In the genomic region with DNA sequence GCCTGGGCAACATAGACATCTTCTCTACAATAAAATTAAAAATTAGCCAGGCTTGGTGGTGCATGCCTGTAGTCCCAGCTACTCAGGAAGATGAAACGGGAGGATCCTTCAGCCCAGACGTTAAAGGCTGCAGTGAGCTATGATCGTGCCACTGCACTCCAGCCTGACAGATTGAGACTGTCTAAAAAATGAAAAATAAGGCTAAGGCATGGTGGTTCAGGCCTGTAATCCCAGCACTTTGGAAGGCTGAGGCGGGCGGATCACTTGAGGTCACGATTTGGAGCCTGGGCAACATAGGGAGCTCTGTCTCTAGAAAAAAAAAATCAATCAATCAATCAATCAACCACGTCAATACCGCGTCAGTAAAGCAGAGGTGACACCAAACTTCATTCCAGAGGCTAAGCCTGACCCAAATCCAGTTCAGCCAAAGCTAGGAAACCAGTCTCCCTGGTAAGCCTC, we compare ENCODE assay signal across 9 cellular contexts. TPM values are rescaled to one million over a fixed set of nuclear protein-coding genes. Genes with fewer than 3 reads are reported as not detected.
DNase-seq lines count a peak whose midpoint lies in the region; ATAC-seq, FAIRE-seq and TF ChIP-seq lines count a peak whose summit lies in the region.
"Had no signal": no experiment of that assay in that cellular context is flagged by ENCODE, and none has a peak within 500 bp of the region (broad histone marks: within the 10 kb centered on the region; RNA-seq: fewer than 3 reads in every experiment).

No MANE protein-coding gene starts in this region.

- intact Hi-C loops in CD4-positive, alpha-beta T cell (cut with DNase I, micrococcal nuclease) = loop anchor here (2.0 to 5.0 kb wide), 3 partner anchors 116 to 897 kb away; no protein-coding TSS in a partner anchor
- intact Hi-C loops in endothelial cell of umbilical vein (cut with micrococcal nuclease) (loop anchor here (10.0 kb wide), 2 partner anchors 383 to 893 kb away; no protein-coding TSS in a partner anchor), head of caudate nucleus (cut with DNase I) (loop anchor here (5.0 to 10.0 kb wide), 2 partner anchors 103 to 256 kb away; partner anchors contain the start of gene STK17A)

- H2AFZ ChIP-seq in Karpas-422 (ENCODE audit: low read length) (peak overlapping the region; percentile 80; the same call in 1 of the 2 replicates), endothelial cell of umbilical vein (ENCODE audit: low read depth, low read length) (peak overlapping the region; percentile 94), osteoblast (ENCODE audit: low read length) (peak overlapping the region; percentile 95)

- peak overlapping the region; percentile 58 for H3K4me2 ChIP-seq in Karpas-422 (ENCODE audit: low read depth, low read length, poor library complexity, severe bottlenecking)
- H3K4me2 ChIP-seq in endothelial cell of umbilical vein (ENCODE audit: insufficient read depth, low read length) = no peak overlapping the region
- H3K4me2 ChIP-seq in osteoblast (ENCODE audit: insufficient read depth, low read length) = peak overlapping the region; percentile 78

- ATAC-seq in CD4-positive, alpha-beta T cell (ENCODE audit: poor library complexity) = no peak

- FAIRE-seq in endothelial cell of umbilical vein (lab: Jason Lieb, UNC) (no peak), H54 (lab: Jason Lieb, UNC) (no peak)
- FAIRE-seq: pancreas had no signal

- H4K20me1 ChIP-seq in Karpas-422 (ENCODE audit: insufficient read depth, low read depth, low read length) (no peaks in the 10 kb centered on the region), endothelial cell of umbilical vein (replicated peaks; ENCODE audit: control insufficient read depth, extremely low read depth, insufficient read depth, low read length) (no peaks in the 10 kb centered on the region), osteoblast (ENCODE audit: insufficient read depth, low read length) (no peaks in the 10 kb centered on the region)

- no peaks in the 10 kb centered on the region for H3K36me3 ChIP-seq in Karpas-422 (ENCODE audit: insufficient read depth, low read length)
- H3K36me3 ChIP-seq in endothelial cell of umbilical vein (ENCODE audit: control insufficient read depth in 2 of 2, extremely low read depth in 1 of 2, insufficient read depth in 2 of 2, low read length in 2 of 2) = no peaks in the 10 kb centered on the region
- no peaks in the 10 kb centered on the region for H3K36me3 ChIP-seq in osteoblast (ENCODE audit: insufficient read depth, low read length)
- H3K36me3 ChIP-seq: pancreas had no signal

- no peaks in the 10 kb centered on the region for H3K27me3 ChIP-seq in CD4-positive, alpha-beta T cell (ENCODE audit: control insufficient read depth, insufficient read depth, low read length)
- H3K27me3 ChIP-seq in Karpas-422 (ENCODE audit: low read length) (no peaks in the 10 kb centered on the region), endothelial cell of umbilical vein (ENCODE audit: control insufficient read depth in 2 of 2, insufficient read depth in 2 of 2, low read length in 2 of 2) (peaks cover 0 to 5% of the 10 kb centered on the region in 2 experiments), osteoblast (ENCODE audit: insufficient read depth, low read length) (no peaks in the 10 kb centered on the region)
- H3K27me3 ChIP-seq: pancreas had no signal

- peak overlapping the region; percentile 68 for H3K27ac Mint-ChIP-seq in CD4-positive, alpha-beta T cell

- no peaks in the 10 kb centered on the region for H3K9me2 ChIP-seq in Karpas-422 (replicated peaks; ENCODE audit: insufficient read depth, low read length)

- H3K4me1 ChIP-seq in Karpas-422 (ENCODE audit: low read length) = peaks cover 17% of the 10 kb centered on the region
- H3K4me1 ChIP-seq in endothelial cell of umbilical vein (ENCODE audit: control insufficient read depth, extremely low read depth, insufficient read depth, low read length) = no peaks in the 10 kb centered on the region
- H3K4me1 ChIP-seq in osteoblast (ENCODE audit: insufficient read depth, low read length) = no peaks in the 10 kb centered on the region
- H3K4me1 ChIP-seq: pancreas had no signal

- H3K9me3 ChIP-seq in CD4-positive, alpha-beta T cell (ENCODE audit: control insufficient read depth, low read length) = no peaks in the 10 kb centered on the region
- H3K9me3 ChIP-seq in Karpas-422 (ENCODE audit: low read length) = no peaks in the 10 kb centered on the region
- no peaks in the 10 kb centered on the region for H3K9me3 ChIP-seq in endothelial cell of umbilical vein (replicated peaks; ENCODE audit: control insufficient read depth, insufficient read depth, low read length)
- no peaks in the 10 kb centered on the region for H3K9me3 ChIP-seq in osteoblast (ENCODE audit: low read depth, low read length)
- H3K9me3 ChIP-seq: pancreas had no signal

- H3K9ac ChIP-seq in Karpas-422 (ENCODE audit: low read length) = no peak overlapping the region
- peak overlapping the region; percentile 5 for H3K9ac ChIP-seq in endothelial cell of umbilical vein (replicated peaks; ENCODE audit: extremely low read depth, insufficient read depth, low read length)

- TF ChIP-seq CTCF in CD4-positive, alpha-beta T cell (IDR thresholded peaks at IDR 0.05) = no peak
- no peak for TF ChIP-seq CTCF in endothelial cell of umbilical vein (IDR thresholded peaks at IDR 0.05; ENCODE audit: extremely low read depth in 1 of 2, insufficient read depth in 1 of 2, low read depth in 1 of 2, low read length in 2 of 2)
- TF ChIP-seq CTCF in osteoblast (IDR thresholded peaks at IDR 0.05; ENCODE audit: extremely low read depth, low read depth, low read length) = no peak

- no peak for DNase-seq in CD4-positive, alpha-beta T cell
- DNase-seq in Karpas-422 (no peak), endothelial cell of umbilical vein (ENCODE audit: low read depth, low spot score) (no peak), osteoblast (ENCODE audit: insufficient read length, low spot score, missing footprints) (no peak), head of caudate nucleus (no peak), H54 (ENCODE audit: insufficient read length, low spot score) (no peak), NCI-H1417 treated with DMSO at 0.1 percent for 48 hours (lab: John Stamatoyannopoulos, UW) (no peak), NCI-H524 (lab: John Stamatoyannopoulos, UW) (no peak)

- TF ChIP-seq POLR2A in endothelial cell of umbilical vein (IDR thresholded peaks at IDR 0.05; ENCODE audit: low read depth, low read length) = no peak
- TF ChIP-seq POLR2A in H54 (IDR thresholded peaks at IDR 0.05; ENCODE audit: low read depth, low read length) = no peak

- H3K36me3 Mint-ChIP-seq in CD4-positive, alpha-beta T cell (ENCODE audit: low read depth) = peaks cover 6% of the 10 kb centered on the region

- POLR2A ChIA-PET in CD4-positive, alpha-beta T cell (lab: Charles Lee) = interaction anchor here (0.6 to 2.1 kb wide), 4 partner anchors 31 to 568 kb away, joined by 3 to 18 read pairs (median 3); partner anchors contain the start of genes MRPS24 and STK17A
- POLR2A ChIA-PET in endothelial cell of umbilical vein (lab: Charles Lee) = interaction anchor here (0.6 to 1.3 kb wide), 2 partner anchors 31 to 255 kb away, joined by 3 to 5 read pairs; partner anchors contain the start of genes MRPS24 and STK17A

- H3K79me2 ChIP-seq in Karpas-422 (ENCODE audit: low read length) (no peaks in the 10 kb centered on the region), endothelial cell of umbilical vein (ENCODE audit: control insufficient read depth, insufficient read depth, low read length) (no peaks in the 10 kb centered on the region), osteoblast (ENCODE audit: insufficient read depth, low read length) (no peaks in the 10 kb centered on the region)

- BruUV-seq in endothelial cell of umbilical vein (replicated peaks; lab: Mats Ljungman, UMichigan) = no TSS peak

- H3K27ac ChIP-seq in CD4-positive, alpha-beta T cell (ENCODE audit: low read depth, low read length) = no peak overlapping the region
- H3K27ac ChIP-seq in Karpas-422 (ENCODE audit: low read length) (no peak overlapping the region), endothelial cell of umbilical vein (ENCODE audit: insufficient read depth, low read depth, low read length) (no peak overlapping the region), osteoblast (ENCODE audit: low read depth, low read length) (no peak overlapping the region)
- H3K27ac ChIP-seq: pancreas had no signal

- H3K4me1 Mint-ChIP-seq in CD4-positive, alpha-beta T cell (ENCODE audit: low read depth) = peaks cover 26% of the 10 kb centered on the region

- dilution Hi-C loops in endothelial cell of umbilical vein (cut with MboI; ENCODE audit: extremely low pct_ligation_motif_present, low sequenced_read_pairs) = no loop called here

- CTCF ChIA-PET in CD4-positive, alpha-beta T cell (lab: Charles Lee) = interaction anchor here (1.1 to 6.6 kb wide), 8 partner anchors 17 to 1898 kb away, joined by 3 to 39 read pairs (median 7); partner anchors contain the start of genes COA1 and STK17A
- CTCF ChIA-PET in endothelial cell of umbilical vein (lab: Charles Lee) = interaction anchor here (0.7 to 2.6 kb wide), 16 partner anchors 10 to 897 kb away, joined by 3 to 38 read pairs (median 5); partner anchors contain the start of genes COA1 and STK17A

- no peak overlapping the region; the same call in 1 of the 2 replicates for H3K4me3 ChIP-seq in Karpas-422 (ENCODE audit: low read length)
- no peak overlapping the region for H3K4me3 ChIP-seq in endothelial cell of umbilical vein (replicated peaks in 1 of 3; ENCODE audit: insufficient read depth in 1 of 3, low read depth in 1 of 3, low read length in 3 of 3)
- peak overlapping the region; percentile 61 for H3K4me3 ChIP-seq in osteoblast (ENCODE audit: insufficient read depth, low read length)

- no peaks in the 10 kb centered on the region for H3K9me3 Mint-ChIP-seq in CD4-positive, alpha-beta T cell

- no peak overlapping the region for H3K4me3 Mint-ChIP-seq in CD4-positive, alpha-beta T cell

- H3K9me1 ChIP-seq in endothelial cell of umbilical vein (replicated peaks; ENCODE audit: control insufficient read depth, extremely low read depth, insufficient read depth, low read length) = no peaks in the 10 kb centered on the region

- H3K27me3 Mint-ChIP-seq in CD4-positive, alpha-beta T cell = peaks cover under 1% of the 10 kb centered on the region

RNA-seq across cellular contexts. Expression of gene MRPS24, which starts 31.1 kb away (rescaled TPM):
- total RNA-seq in CD4-positive, alpha-beta T cell = 10 to 100 TPM; 63.1 to 69.7 TPM
- total RNA-seq in Karpas-422 (2014; rRNA removed; shearing (Covaris generic); ENCODE audit: low replicate concordance) = 94.1 and 100 TPM in 2 replicates
- total RNA-seq in endothelial cell of umbilical vein = 105 and 110 TPM in 2 replicates
- 279 and 293 TPM in 2 replicates for polyA plus RNA-seq in endothelial cell of umbilical vein
- polyA plus RNA-seq in endothelial cell of umbilical vein (2011; cell fraction: cytosol; rRNA removed) = 223 and 233 TPM in 2 replicates
- 60.7 and 64.6 TPM in 2 replicates for polyA plus RNA-seq in endothelial cell of umbilical vein (2011; cell fraction: nucleus; rRNA removed)
- 121 and 162 TPM in 2 replicates for polyA plus RNA-seq in endothelial cell of umbilical vein (2012)
- polyA minus RNA-seq in endothelial cell of umbilical vein = 51.2 and 58.2 TPM in 2 replicates
- 166 TPM for polyA minus RNA-seq in endothelial cell of umbilical vein (2011; cell fraction: cytosol; rRNA and poly(A)+ RNA removed)
- polyA minus RNA-seq in endothelial cell of umbilical vein (2011; cell fraction: nucleus; rRNA and poly(A)+ RNA removed) = 10.2 and 17.1 TPM in 2 replicates
- total RNA-seq in osteoblast = 69.0 and 93.7 TPM in 2 replicates
